8 cellular contexts compared by ENCODE assay signal in the genomic region with DNA sequence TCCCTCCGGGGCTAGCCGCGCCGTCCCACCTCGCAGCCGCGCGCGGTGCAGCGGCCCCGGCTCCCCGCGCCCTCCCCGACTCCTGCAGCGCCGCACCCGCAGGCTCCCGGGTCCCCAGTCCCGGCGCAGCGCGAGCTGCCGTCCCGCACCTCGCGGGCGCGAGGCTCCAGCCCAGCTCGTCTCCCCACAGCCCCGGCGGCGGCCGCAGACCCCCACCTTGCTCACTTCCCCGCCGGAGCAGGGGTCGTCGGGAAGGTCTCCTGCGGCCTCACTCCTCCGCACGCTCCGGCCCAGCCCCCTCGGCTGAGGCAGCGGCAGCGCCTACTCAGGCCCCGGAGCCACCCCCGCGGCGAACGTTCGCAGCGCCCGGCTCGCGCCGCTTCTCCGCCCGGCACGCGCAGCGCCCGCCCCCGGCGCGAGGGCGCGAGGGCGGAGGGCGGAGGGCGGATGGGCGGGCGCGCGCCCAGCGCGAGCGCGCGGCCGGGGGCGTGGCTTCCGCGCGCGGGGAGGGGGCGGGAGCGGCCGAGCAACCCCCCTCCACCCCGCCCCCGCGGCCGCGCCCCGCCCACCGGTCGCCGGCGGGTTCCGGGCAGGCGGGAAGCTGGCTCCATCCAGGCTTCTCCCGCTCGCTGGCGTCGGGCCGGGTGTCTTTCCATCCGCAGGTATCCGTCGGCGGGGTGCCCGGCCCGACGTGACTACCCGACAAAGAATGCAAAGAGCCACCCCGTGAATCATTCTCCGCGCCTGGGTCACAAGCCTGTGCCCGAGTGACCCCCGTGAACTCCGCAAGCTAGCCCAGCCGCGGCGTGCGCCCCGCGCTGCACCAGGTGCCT. TPM values are rescaled to one million over a fixed set of nuclear protein-coding genes. Genes with fewer than 3 reads are reported as not detected.
DNase-seq lines count a peak whose midpoint lies in the region; ATAC-seq and TF ChIP-seq lines count a peak whose summit lies in the region.

Gene DTNB (minus strand): TSS at position 408 of the 833 bp plus-strand sequence. CDS start 20,917 bp downstream, outside the sequence.

- H2AFZ ChIP-seq in IMR-90 (replicated peaks; ENCODE audit: low read length, poor library complexity), result peak within 1 kb of the TSS; percentile 98

- H3K9ac ChIP-seq in IMR-90 (ENCODE audit: low read depth, low read length), result peak within 1 kb of the TSS; percentile 63

- CTCF ChIA-PET in IMR-90 (lab: Yijun Ruan, JAX), result interaction anchor here (1.5 kb wide), 1 partner anchor 9 kb away, joined by 4 read pairs; no protein-coding TSS in a partner anchor

- 1% methylated on average over 69 of the region's 124 CpGs; no CpG with 5 or more reads in 1 of the 2 experiments for WGBS in IMR-90 (ENCODE audit: extremely low coverage in 2 of 2, insufficient read length in 1 of 2), 2 experiments

- peak within 1 kb of the TSS; percentile 94 for H3K4me3 ChIP-seq in IMR-90 (ENCODE audit: insufficient read depth, low read depth, low read length)

- H3K4me2 ChIP-seq in IMR-90 (ENCODE audit: low read depth, low read length), result peak within 1 kb of the TSS; percentile 87

- H4K5ac ChIP-seq in IMR-90 (ENCODE audit: low read depth, low read length), result peak within 1 kb of the TSS; percentile 5; the same call in 1 of the 2 replicates

- no peaks in the 10 kb centered on the region for H3K36me3 ChIP-seq in IMR-90 (ENCODE audit: control insufficient read depth, insufficient read depth, low read length)

- no TSS peak for BruUV-seq in IMR-90 (replicated peaks; lab: Mats Ljungman, UMichigan)

- TF ChIP-seq POLR2A in IMR-90 (IDR thresholded peaks at IDR 0.05; ENCODE audit: low read depth, low read length), result no peak

- TF ChIP-seq CTCF in IMR-90 (conservative IDR thresholded peaks at IDR 0.05; ENCODE audit: low read depth, low read length) (no peak), omental fat pad (IDR thresholded peaks at IDR 0.05) (no peak)

- H2BK20ac ChIP-seq in IMR-90 (ENCODE audit: low read depth, low read length), result no peak within 1 kb of the TSS

- in situ Hi-C loops in IMR-90 (cut with MboI; ENCODE audit: low sequenced_read_pairs), result no loop called here

- no peak within 1 kb of the TSS for H3K18ac ChIP-seq in IMR-90 (ENCODE audit: low read depth, low read length)

- TF ChIP-seq RAD21 in IMR-90 (IDR thresholded peaks at IDR 0.05; ENCODE audit: low read length), result no peak

- dilution Hi-C loops in IMR-90 (cut with HindIII; ENCODE audit: low sequenced_read_pairs, unreplicated experiment), result no loop called here

- intact Hi-C loops in IMR-90 (cut with micrococcal nuclease), result no loop called here

- H3K79me1 ChIP-seq in IMR-90 (ENCODE audit: low read depth in 1 of 2, low read length in 2 of 2), result peaks cover 0 to 9% of the 10 kb centered on the region in 2 experiments

- H3K56ac ChIP-seq in IMR-90 (ENCODE audit: extremely low read depth, insufficient read depth, low read length), result peak within 1 kb of the TSS; percentile 24

- H2AK5ac ChIP-seq in IMR-90 (ENCODE audit: low read depth, low read length), result no peak within 1 kb of the TSS

- H3K4me1 ChIP-seq in IMR-90 (ENCODE audit: control insufficient read depth, insufficient read depth, low read length), result peaks cover 3% of the 10 kb centered on the region

- no peak within 1 kb of the TSS for H2BK15ac ChIP-seq in IMR-90 (ENCODE audit: low read depth, low read length)

- H3K27ac ChIP-seq in IMR-90 (ENCODE audit: insufficient read depth, low read length), result peak within 1 kb of the TSS; percentile 18; the same call in 1 of the 2 replicates
- peak within 1 kb of the TSS; percentile 89 for H3K27ac ChIP-seq in temporal lobe (ENCODE audit: low read depth, low read length)

- H3K9me3 ChIP-seq in IMR-90 (ENCODE audit: control insufficient read depth, insufficient read depth, low read length), result no peaks in the 10 kb centered on the region; the same call in 1 of the 2 replicates

- no peaks in the 10 kb centered on the region; the same call in none of the 2 replicates for H3K27me3 ChIP-seq in IMR-90 (ENCODE audit: control insufficient read depth, insufficient read depth, low read length)

- peak within 1 kb of the TSS; percentile 45; the same call in 1 of the 2 replicates for H4K91ac ChIP-seq in IMR-90 (ENCODE audit: insufficient read depth, low read depth, low read length)

- H3K9me1 ChIP-seq in IMR-90 (ENCODE audit: insufficient read depth, low read length), result no peaks in the 10 kb centered on the region; the same call in 1 of the 2 replicates

- peaks cover 8% of the 10 kb centered on the region; the same call in 1 of the 2 replicates for H4K20me1 ChIP-seq in IMR-90 (ENCODE audit: insufficient read depth, low read length)

- H3K14ac ChIP-seq in IMR-90 (replicated peaks; ENCODE audit: low read depth, low read length), result peak within 1 kb of the TSS; percentile 64; the same call in 1 of the 2 replicates

- H2AK9ac ChIP-seq in IMR-90 (replicated peaks; ENCODE audit: low read depth, low read length, poor library complexity), result peak within 1 kb of the TSS; percentile 92

- H4K8ac ChIP-seq in IMR-90 (ENCODE audit: low read depth in 2 of 2, low read length in 2 of 2), result peak within 1 kb of the TSS in 1 of 2 experiments; percentile 73; a peak in 1 of 4 replicates

- no peak within 1 kb of the TSS for H2BK5ac ChIP-seq in IMR-90 (ENCODE audit: low read depth, low read length, poor library complexity, severe bottlenecking)

- H3K23ac ChIP-seq in IMR-90 (ENCODE audit: low read depth, low read length), result peak within 1 kb of the TSS; percentile 87

- H3K4ac ChIP-seq in IMR-90 (ENCODE audit: low read depth, low read length), result peak within 1 kb of the TSS; percentile 29; the same call in 1 of the 2 replicates

- DNase-seq in DMS53 treated with DMSO at 0.1 percent for 48 hours (lab: John Stamatoyannopoulos, UW; ENCODE audit: unreplicated experiment) (peak; percentile 21), IMR-90 (peak; percentile 54), SK-N-DZ (ENCODE audit: low spot score) (peak; percentile 53), glomerular visceral epithelial cell (ENCODE audit: extremely low spot score) (peak; percentile 82), omental fat pad (ENCODE audit: low spot score) (peak; percentile 68)
- DNase-seq in activated naive CD4-positive, alpha-beta T cell treated with Interleukin-2 at 50 U/mL for 16 hours, result peak; percentile 74

- no peak within 1 kb of the TSS; the same call in 1 of the 2 replicates for H2BK120ac ChIP-seq in IMR-90 (ENCODE audit: low read depth, low read length)

- ATAC-seq in GM21528 (IDR thresholded peaks at IDR 0.05; ENCODE audit: low FRiP score, unreplicated experiment) (peak; percentile 64), IMR-90 (ENCODE audit: low read depth) (peak; percentile 91), omental fat pad (ENCODE audit: low FRiP score) (peak; percentile 85)

- POLR2A ChIA-PET in IMR-90 (lab: Charles Lee; ENCODE audit: unreplicated experiment), result no interaction called here

TF ChIP-seq in IMR-90, 13 proteins besides CTCF, POLR2A, EP300 and RAD21:
- no peak for TF ChIP-seq FOS (IDR thresholded peaks at IDR 0.05; ENCODE audit: low read depth, low read length)
- no peak for TF ChIP-seq SMC3 (IDR thresholded peaks at IDR 0.05; ENCODE audit: low read depth, low read length)
- TF ChIP-seq CEBPB (IDR thresholded peaks at IDR 0.05; ENCODE audit: low read depth, low read length), result no peak
- TF ChIP-seq MXI1 (IDR thresholded peaks at IDR 0.05; ENCODE audit: borderline replicate concordance, low read depth, low read length), result no peak
- peak; percentile 49 for TF ChIP-seq BHLHE40 (IDR thresholded peaks at IDR 0.05; ENCODE audit: low read depth, low read length)
- TF ChIP-seq, protein P1, sequence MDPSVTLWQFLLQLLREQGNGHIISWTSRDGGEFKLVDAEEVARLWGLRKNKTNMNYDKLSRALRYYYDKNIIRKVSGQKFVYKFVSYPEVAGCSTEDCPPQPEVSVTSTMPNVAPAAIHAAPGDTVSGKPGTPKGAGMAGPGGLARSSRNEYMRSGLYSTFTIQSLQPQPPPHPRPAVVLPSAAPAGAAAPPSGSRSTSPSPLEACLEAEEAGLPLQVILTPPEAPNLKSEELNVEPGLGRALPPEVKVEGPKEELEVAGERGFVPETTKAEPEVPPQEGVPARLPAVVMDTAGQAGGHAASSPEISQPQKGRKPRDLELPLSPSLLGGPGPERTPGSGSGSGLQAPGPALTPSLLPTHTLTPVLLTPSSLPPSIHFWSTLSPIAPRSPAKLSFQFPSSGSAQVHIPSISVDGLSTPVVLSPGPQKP (IDR thresholded peaks at IDR 0.05; ENCODE audit: borderline replicate concordance, low read depth, low read length), result no peak
- TF ChIP-seq RCOR1 (IDR thresholded peaks at IDR 0.05; ENCODE audit: insufficient replicate concordance, low read length), result no peak
- peak; percentile 40; the same call in 1 of the 2 replicates for TF ChIP-seq MAZ (IDR thresholded peaks at IDR 0.05; ENCODE audit: borderline replicate concordance, low read depth, low read length)

RNA-seq across cellular contexts. Expression of gene DTNB, which starts in this region (rescaled TPM):
- 3.6 and 3.8 TPM in 2 replicates for total RNA-seq in IMR-90 (2012; rRNA removed)
- 5.3 and 5.7 TPM in 2 replicates for polyA plus RNA-seq in IMR-90 (2012; rRNA removed)
- polyA plus RNA-seq in IMR-90 (2012; cell fraction: cytosol; rRNA removed), result 3.8 and 4.7 TPM in 2 replicates
- polyA plus RNA-seq in IMR-90 (2012; cell fraction: nucleus; rRNA removed; ENCODE audit: low replicate concordance), result 8.1 and 12.6 TPM in 2 replicates
- 12.9 and 13.8 TPM in 2 replicates for polyA plus RNA-seq in SK-N-DZ (2014; cell fraction: cytosol; rRNA removed)
- 13.7 and 15.6 TPM in 2 replicates for polyA plus RNA-seq in SK-N-DZ (2014; cell fraction: nucleus; rRNA removed)
- 1 to 10 TPM; 5.2 to 9.9 (median 9.2) TPM for total RNA-seq in omental fat pad
- 13.0 TPM for total RNA-seq in temporal lobe

Comparison
In these comparisons a context has a peak if more than half of its experiments do, and no peak if none do; other contexts are left out.
1. Peak in every context shown above with its lines: DNase-seq, ATAC-seq, H3K4me3 ChIP-seq and H3K27ac ChIP-seq.
2. DNase-seq: peak in every context shown above with its lines; median percentile 82 in glomerular visceral epithelial cell; 74 in activated naive CD4-positive, alpha-beta T cell treated with Interleukin-2 at 50 U/mL for 16 hours; 68 in omental fat pad; 54 in IMR-90; 53 in SK-N-DZ; 21 in DMS53 treated with DMSO at 0.1 percent for 48 hours.